In the genomic region with DNA sequence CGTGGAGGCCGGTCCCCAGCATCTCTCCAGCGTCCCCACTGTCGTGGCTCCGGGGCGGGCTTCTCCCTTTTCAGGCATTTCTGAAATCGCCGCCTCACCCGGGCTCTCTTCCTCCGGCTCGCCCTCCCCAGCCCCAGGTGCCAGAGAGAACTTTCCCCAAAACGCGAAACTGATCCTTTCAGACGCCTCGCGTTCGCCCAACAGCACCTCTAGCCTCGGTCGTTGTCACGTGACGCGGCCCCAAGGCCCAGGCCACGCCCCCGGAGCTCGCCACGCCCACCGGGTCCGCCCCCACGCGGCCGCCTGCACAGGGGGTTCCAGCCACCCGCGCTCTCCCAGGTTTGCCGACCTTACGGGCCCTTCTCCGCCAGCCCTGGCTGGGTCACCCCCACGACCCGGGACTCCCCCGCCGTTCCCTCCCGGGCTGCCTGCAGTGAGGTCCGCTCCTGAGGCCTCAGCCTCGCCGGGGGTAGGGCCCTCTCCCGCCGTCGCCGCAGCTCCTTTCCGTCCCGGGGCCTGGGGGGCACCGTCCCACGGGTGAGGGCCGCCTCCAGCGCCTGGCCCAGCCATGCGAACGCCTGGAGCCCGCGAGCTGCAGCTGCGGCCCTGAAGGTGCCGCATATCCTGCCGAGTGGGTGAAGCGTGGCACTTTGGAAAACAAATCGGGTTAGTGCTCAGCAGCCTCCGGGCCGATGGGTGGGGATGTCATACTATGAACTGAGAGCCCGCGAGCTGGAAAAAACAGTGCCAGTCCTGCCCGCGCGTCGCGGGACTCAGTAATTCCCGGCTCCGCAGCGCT, we compare ENCODE assay signal across 8 cellular contexts. TPM values are rescaled to one million over a fixed set of nuclear protein-coding genes. Genes with fewer than 3 reads are reported as not detected.
DNase-seq lines count a peak whose midpoint lies in the region; ATAC-seq, FAIRE-seq and TF ChIP-seq lines count a peak whose summit lies in the region.

No MANE protein-coding gene starts in this region.

- peak overlapping the region; percentile 12; the same call in 1 of the 2 replicates for H3K14ac ChIP-seq in H9 (ENCODE audit: insufficient read depth, low read length)

- peaks cover 8% of the 10 kb centered on the region for H3K23me2 ChIP-seq in H9 (ENCODE audit: insufficient read length, low read depth, low read length, poor library complexity, severe bottlenecking)

- H2BK12ac ChIP-seq in H9 (ENCODE audit: insufficient read length, low read depth, low read length) = no peak overlapping the region

- H2BK15ac ChIP-seq in H9 (ENCODE audit: low read depth, low read length) = no peak overlapping the region

- no peak overlapping the region for H3K23ac ChIP-seq in H9 (ENCODE audit: insufficient read length, low read depth, low read length)

- no peak overlapping the region for H2BK120ac ChIP-seq in H9 (ENCODE audit: low read depth, low read length, poor library complexity, severe bottlenecking)

- H3T11ph ChIP-seq in H9 (ENCODE audit: low read length) = no peak overlapping the region

- intact Hi-C loops in left cardiac atrium (cut with DNase I) = no loop called here

- no peak for TF ChIP-seq CTCF in GM06990 (IDR thresholded peaks at IDR 0.05; ENCODE audit: insufficient read depth, low read length, poor library complexity, severe bottlenecking)
- TF ChIP-seq CTCF in H9 (conservative IDR thresholded peaks at IDR 0.05) = no peak
- TF ChIP-seq CTCF in progenitor cell of endocrine pancreas (IDR thresholded peaks at IDR 0.05; ENCODE audit: unreplicated experiment) = no peak

- H3K56ac ChIP-seq in H9 (ENCODE audit: insufficient read length, low read depth, low read length) = no peak overlapping the region

- no peaks in the 10 kb centered on the region for H3K79me2 ChIP-seq in H9 (ENCODE audit: insufficient read depth, low read length)

- peak overlapping the region; percentile 66 for H3K4me3 ChIP-seq in GM06990 (replicated peaks; ENCODE audit: low read depth, low read length)

- H3K4ac ChIP-seq in H9 (ENCODE audit: low read depth, low read length) = no peak overlapping the region

- H3K4me2 ChIP-seq in H9 (ENCODE audit: insufficient read depth, insufficient read length, low read length) = peak overlapping the region; percentile 67

- peak overlapping the region; percentile 77 to 89 for H3K4me3 Mint-ChIP-seq in H9
- peak overlapping the region; percentile 87 for H3K4me3 Mint-ChIP-seq in progenitor cell of endocrine pancreas (ENCODE audit: low read depth)

- H3K27ac Mint-ChIP-seq in H9 (no peak overlapping the region), progenitor cell of endocrine pancreas (peak overlapping the region; percentile 92)

- H3K4me1 ChIP-seq in H9 (ENCODE audit: insufficient read depth, low read length) = no peaks in the 10 kb centered on the region

- H3K36me3 ChIP-seq in GM06990 (ENCODE audit: control insufficient read depth, insufficient read depth, low read length) = no peaks in the 10 kb centered on the region

- H4K20me1 ChIP-seq in H9 (ENCODE audit: control insufficient read depth, insufficient read depth, insufficient read length) = no peaks in the 10 kb centered on the region

- ATAC-seq in left cardiac atrium = peak; percentile 97 to 99

- no CpG with 5 or more reads among the region's 75 CpGs for WGBS in H9 (ENCODE audit: extremely low coverage, insufficient read length, low lambda C conversion rate)

- peak; percentile 77 for FAIRE-seq in urothelium cell line (lab: Jason Lieb, UNC)

- no peak overlapping the region for H3K9ac ChIP-seq in H9 (ENCODE audit: extremely low read depth, insufficient read length, low read length)

- no peak overlapping the region for H3K18ac ChIP-seq in H9 (ENCODE audit: insufficient read length, low read depth, low read length)

- no peak overlapping the region for H3K27ac ChIP-seq in H9 (ENCODE audit: insufficient read length, low read depth, low read length)

- H3K9me3 Mint-ChIP-seq in H9 (no peaks in the 10 kb centered on the region), progenitor cell of endocrine pancreas (ENCODE audit: low read depth) (no peaks in the 10 kb centered on the region)

- no peaks in the 10 kb centered on the region for H3K79me1 ChIP-seq in H9 (ENCODE audit: insufficient read depth, low read depth, low read length, poor library complexity, severe bottlenecking)

- no peak overlapping the region for H4K8ac ChIP-seq in H9 (replicated peaks; ENCODE audit: insufficient read length, low read depth, low read length)

- no peaks in the 10 kb centered on the region for H3K27me3 ChIP-seq in GM06990 (replicated peaks; ENCODE audit: control insufficient read depth, insufficient read depth, low read length)
- no peaks in the 10 kb centered on the region; the same call in 1 of the 2 replicates for H3K27me3 ChIP-seq in H9 (ENCODE audit: insufficient read depth, low read length)

- no peak overlapping the region for H2BK20ac ChIP-seq in H9 (ENCODE audit: low read depth, low read length, poor library complexity, severe bottlenecking)

- H3K36me3 Mint-ChIP-seq in H9 (ENCODE audit: insufficient read depth in 1 of 3, low read depth in 3 of 3) = no peaks in the 10 kb centered on the region
- H3K36me3 Mint-ChIP-seq in progenitor cell of endocrine pancreas (ENCODE audit: insufficient read depth) = no peaks in the 10 kb centered on the region

- H2AK5ac ChIP-seq in H9 (ENCODE audit: insufficient read length, low read length) = no peak overlapping the region

- H2AFZ ChIP-seq in H9 (ENCODE audit: low read length) = no peak overlapping the region

- no peak overlapping the region for H4K91ac ChIP-seq in H9 (ENCODE audit: insufficient read length, low read depth, low read length)

- DNase-seq in GM06990 (ENCODE audit: extremely low read depth, insufficient read length) (peak; percentile 93), H9 (peak; percentile 91), M059J (ENCODE audit: low read depth) (peak; percentile 82), SKM-1 treated with dmso at 0.1 percent for 144 hours (lab: John Stamatoyannopoulos, UW; ENCODE audit: unreplicated experiment) (peak; percentile 90), left cardiac atrium (peak; percentile 93), progenitor cell of endocrine pancreas (ENCODE audit: low spot score, unreplicated experiment) (peak; percentile 92), urothelium cell line (ENCODE audit: low spot score) (peak; percentile 94)
- peak; percentile 82 for DNase-seq in activated naive CD8-positive, alpha-beta T cell treated with anti-CD3 and anti-CD28 coated beads, Interleukin-2, amount 50 U/mL, for 16 hours (ENCODE audit: low read depth, low spot score)

- no peak overlapping the region for H2BK5ac ChIP-seq in H9 (ENCODE audit: insufficient read length, low read length)

- H4K5ac ChIP-seq in H9 (ENCODE audit: insufficient read length, low read depth, low read length) = no peak overlapping the region

- peaks cover 5 to 8% of the 10 kb centered on the region in 2 experiments for H3K4me1 Mint-ChIP-seq in H9
- peaks cover 5% of the 10 kb centered on the region for H3K4me1 Mint-ChIP-seq in progenitor cell of endocrine pancreas (ENCODE audit: low read depth)

- H3K9me3 ChIP-seq in H9 (ENCODE audit: control insufficient read depth, low read depth, low read length) = no peaks in the 10 kb centered on the region

- peaks cover 55% of the 10 kb centered on the region for H3K27me3 Mint-ChIP-seq in H9 (ENCODE audit: low read depth)
- H3K27me3 Mint-ChIP-seq in progenitor cell of endocrine pancreas = peaks cover 25% of the 10 kb centered on the region

RNA-seq across cellular contexts. Expression of a gene that starts 21.0 kb away (rescaled TPM):
- total RNA-seq in H9 (2021) (1,129 and 1,182 TPM in 2 replicates), left cardiac atrium (100 to 1,000 TPM; 285 to 316 TPM), progenitor cell of endocrine pancreas (1,238 and 1,313 TPM in 2 replicates)
- 343 and 398 TPM in 2 replicates for total RNA-seq in M059J (2014; rRNA removed; shearing (Covaris generic))
